ENCODE assay signal across 20 cellular contexts in the genomic region with DNA sequence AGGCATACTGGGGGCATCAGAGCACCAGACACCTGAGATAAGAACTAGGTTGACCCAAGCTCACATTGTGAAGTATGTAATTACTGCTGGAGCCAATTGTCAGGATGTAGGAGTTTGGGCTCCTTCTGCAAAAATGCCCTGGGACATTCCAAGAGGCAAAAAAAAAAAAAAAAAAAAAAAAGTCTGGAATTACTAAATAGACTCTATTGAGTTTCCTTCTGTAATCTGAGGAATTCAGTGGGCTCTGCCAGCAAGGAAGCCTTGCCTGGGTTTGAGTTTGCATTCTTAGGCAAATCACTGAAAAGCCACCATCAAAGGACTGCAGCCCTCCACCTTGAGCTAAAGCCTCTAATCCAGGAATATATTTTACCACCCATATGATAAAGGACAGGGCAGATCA.
"Had no signal": no experiment of that assay in that cellular context is flagged by ENCODE, and none has a peak within 500 bp of the region (broad histone marks: within the 10 kb centered on the region; RNA-seq: fewer than 3 reads in every experiment).

No MANE protein-coding gene starts in this region.

- H3K27ac Mint-ChIP-seq: activated T-helper 17 cell treated with anti-CD3 and anti-CD28 coated beads, Interleukin-2, amount 50 U/mL, for 72 hours; endodermal cell; nephron progenitor cell; stimulated activated naive CD8-positive, alpha-beta T cell treated with anti-CD3 and anti-CD28 coated beads, Interleukin-15, amount 100 ng/mL, for 72 hours; T-helper 2 cell treated with Interferon-gamma antibody and Interleukin-4, amounts not matched to agents 5 μg/mL and 100 μg/mL, for 36 hours had no signal

- H3K36me3 ChIP-seq: lower lobe of right lung, prostate gland, upper lobe of left lung had no signal

- H3K9me3 ChIP-seq: lower lobe of right lung, prostate gland, upper lobe of left lung had no signal

- H3K27me3 ChIP-seq: dorsolateral prefrontal cortex, upper lobe of left lung had no signal

- H3K4me2 ChIP-seq: smooth muscle cell had no signal

- H3K27ac ChIP-seq: dorsolateral prefrontal cortex, lower lobe of right lung, prostate gland, upper lobe of left lung had no signal

- H3K4me1 Mint-ChIP-seq: nephron progenitor cell had no signal

- DNase-seq: activated naive CD4-positive, alpha-beta T cell treated with Interleukin-2 at 50 U/mL for 16 hours; activated T-cell treated with anti-CD3 and anti-CD28 coated beads for 4 hours; aorta; dorsolateral prefrontal cortex; endodermal cell; erythroblast; foreskin fibroblast; glutamatergic neuron; left cardiac atrium; lower lobe of right lung; nephron progenitor cell; occipital lobe; right cardiac atrium; stimulated activated naive CD8-positive, alpha-beta T cell treated with anti-CD3 and anti-CD28 coated beads, Interleukin-15, amount 100 ng/mL, for 72 hours; upper lobe of left lung had no signal

- H3K4me3 ChIP-seq: dorsolateral prefrontal cortex, lower lobe of right lung, prostate gland, smooth muscle cell, upper lobe of left lung had no signal

- H3K4me3 Mint-ChIP-seq: activated T-helper 17 cell treated with anti-CD3 and anti-CD28 coated beads, Interleukin-2, amount 50 U/mL, for 72 hours; endodermal cell; nephron progenitor cell; stimulated activated naive CD8-positive, alpha-beta T cell treated with anti-CD3 and anti-CD28 coated beads, Interleukin-15, amount 100 ng/mL, for 72 hours; T-helper 2 cell treated with Interferon-gamma antibody and Interleukin-4, amounts not matched to agents 5 μg/mL and 100 μg/mL, for 36 hours had no signal

- ATAC-seq: activated CD4-positive, CD25-positive, alpha-beta regulatory T cell treated with anti-CD3 and anti-CD28 coated beads, Interleukin-2, amount 50 U/mL, for 24 hours; activated T-helper 17 cell treated with anti-CD3 and anti-CD28 coated beads, Interleukin-2, amount 50 U/mL, for 72 hours; left cardiac atrium; lower lobe of right lung; stimulated activated naive CD8-positive, alpha-beta T cell treated with anti-CD3 and anti-CD28 coated beads, Interleukin-15, amount 100 ng/mL, for 72 hours had no signal

- H3K4me1 ChIP-seq: prostate gland had no signal

- H3K9me3 Mint-ChIP-seq: activated T-helper 17 cell treated with anti-CD3 and anti-CD28 coated beads, Interleukin-2, amount 50 U/mL, for 72 hours; endodermal cell; nephron progenitor cell; stimulated activated naive CD8-positive, alpha-beta T cell treated with anti-CD3 and anti-CD28 coated beads, Interleukin-15, amount 100 ng/mL, for 72 hours; T-helper 2 cell treated with Interferon-gamma antibody and Interleukin-4, amounts not matched to agents 5 μg/mL and 100 μg/mL, for 36 hours had no signal
